ENCODE assay signal across 8 cellular contexts in the genomic region with DNA sequence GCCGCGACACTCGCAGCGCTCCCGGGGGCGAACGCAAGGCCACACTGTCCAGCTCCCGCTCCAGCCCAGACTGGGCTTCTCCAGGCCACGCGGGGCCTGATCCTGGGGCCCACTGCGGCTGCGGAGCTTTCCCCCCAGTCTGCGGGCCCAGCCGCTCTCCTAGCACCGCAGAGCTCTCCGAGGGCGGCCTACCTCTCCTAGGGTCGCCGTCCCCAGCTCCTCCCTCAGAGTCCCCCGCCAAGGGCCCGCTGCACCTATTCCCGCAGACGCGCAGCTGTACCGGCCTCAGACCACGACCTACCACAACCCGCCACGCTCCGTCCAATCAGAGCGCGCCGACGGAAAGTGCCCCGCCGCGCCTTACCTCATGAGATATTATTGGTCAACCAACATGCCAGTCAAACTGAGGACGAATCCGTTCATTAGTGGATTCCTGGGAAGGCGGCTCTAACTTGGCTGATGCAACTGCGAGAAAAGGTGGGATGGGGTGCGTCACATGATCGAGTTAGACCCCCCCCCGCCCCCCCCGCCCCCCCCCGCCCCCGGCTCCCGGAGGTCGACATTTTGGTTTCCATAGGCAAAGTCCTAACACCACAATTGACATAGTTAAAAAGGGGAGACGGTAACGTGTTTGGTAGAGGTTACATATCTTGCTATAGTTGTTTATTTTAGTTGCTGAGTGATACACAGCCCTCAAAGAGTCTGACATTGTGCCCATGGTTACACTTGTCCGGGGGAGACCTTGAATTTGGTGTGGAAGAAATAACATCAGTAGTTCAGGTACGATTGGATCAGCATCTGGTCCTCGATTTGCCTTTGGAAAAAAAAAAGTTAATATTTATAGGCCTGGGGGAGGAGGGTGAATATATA.
DNase-seq lines count a peak whose midpoint lies in the region; ATAC-seq lines count a peak whose summit lies in the region.

A gene (minus strand): TSS at position 278 of the 870 bp plus-strand sequence. CDS start 6,743 bp downstream, outside the sequence.

- H3K27me3 Mint-ChIP-seq in central memory CD8-positive, alpha-beta T cell, result no peaks in the 10 kb centered on the region

- H3K27ac Mint-ChIP-seq in central memory CD8-positive, alpha-beta T cell (ENCODE audit: low read depth), result peak within 1 kb of the TSS; percentile 96

- H3K9me3 Mint-ChIP-seq in central memory CD8-positive, alpha-beta T cell, result no peaks in the 10 kb centered on the region

- peak; percentile 98 for ATAC-seq in GM19023 (IDR thresholded peaks at IDR 0.05; ENCODE audit: unreplicated experiment)
- peak; percentile 97 for ATAC-seq in HG03280 (IDR thresholded peaks at IDR 0.05; ENCODE audit: unreplicated experiment)
- ATAC-seq in central memory CD8-positive, alpha-beta T cell (replicated peaks; ENCODE audit: extremely low read depth, poor library complexity, severe bottlenecking), result peak; percentile 95

- DNase-seq in AG08396 (ENCODE audit: low spot score) (peak; percentile 98), NCI-H345 treated with DMSO at 0.1 percent for 48 hours (lab: John Stamatoyannopoulos, UW; ENCODE audit: unreplicated experiment) (peak; percentile 96), iris pigment epithelial cell (ENCODE audit: low read depth) (peak; percentile 100)
- peak; percentile 91 for DNase-seq in activated CD4-positive, CD25-positive, alpha-beta regulatory T cell treated with anti-CD3 and anti-CD28 coated beads, Interleukin-2, amount 50 U/mL, for 16 hours (ENCODE audit: low read depth, low spot score)
- peak; percentile 83 to 90 for DNase-seq in central memory CD8-positive, alpha-beta T cell (ENCODE audit: low spot score in 2 of 2)
- peak; percentile 90 for DNase-seq in stimulated activated CD4-positive, alpha-beta T cell treated with anti-CD3 and anti-CD28 coated beads, Interleukin-12 subunit alpha, Interleukin-12 subunit beta, amount 100 ng/mL, for 4 hours

- H3K4me1 Mint-ChIP-seq in central memory CD8-positive, alpha-beta T cell, result peaks cover 7% of the 10 kb centered on the region

- H3K36me3 Mint-ChIP-seq in central memory CD8-positive, alpha-beta T cell (ENCODE audit: insufficient read depth), result peaks cover 10% of the 10 kb centered on the region

- peak within 1 kb of the TSS; percentile 93 for H3K4me3 Mint-ChIP-seq in central memory CD8-positive, alpha-beta T cell

Comparison
In these comparisons a context has a peak if more than half of its experiments do, and no peak if none do; other contexts are left out.
1. Peak in every context shown above with its lines: DNase-seq and ATAC-seq.